1 cellular context compared by ENCODE assay signal in the genomic region with DNA sequence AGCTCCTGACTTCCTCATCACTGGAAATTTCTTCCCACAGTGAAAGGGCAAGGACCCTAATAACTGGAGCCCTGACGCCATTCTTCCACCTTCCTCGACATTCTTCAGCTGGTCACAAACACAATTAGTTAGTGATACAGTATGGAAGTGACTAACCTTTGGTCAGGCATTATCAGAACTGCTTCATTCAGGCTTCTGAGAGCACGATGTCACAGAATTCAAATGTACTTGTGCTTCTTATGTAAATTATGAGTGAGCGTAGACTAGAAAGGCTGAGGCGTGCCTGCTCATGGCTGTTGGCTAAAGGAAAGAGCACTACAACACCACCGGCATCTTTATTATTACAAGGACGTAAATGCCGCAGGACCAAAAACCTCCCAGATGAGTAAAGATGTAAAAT.
TF ChIP-seq lines count a peak whose summit lies in the region.

No MANE protein-coding gene starts in this region.

TF ChIP-seq in GM23338, 12 proteins besides CTCF, POLR2A, EP300 and RAD21 (continued from another document):
- TF ChIP-seq, protein P1, sequence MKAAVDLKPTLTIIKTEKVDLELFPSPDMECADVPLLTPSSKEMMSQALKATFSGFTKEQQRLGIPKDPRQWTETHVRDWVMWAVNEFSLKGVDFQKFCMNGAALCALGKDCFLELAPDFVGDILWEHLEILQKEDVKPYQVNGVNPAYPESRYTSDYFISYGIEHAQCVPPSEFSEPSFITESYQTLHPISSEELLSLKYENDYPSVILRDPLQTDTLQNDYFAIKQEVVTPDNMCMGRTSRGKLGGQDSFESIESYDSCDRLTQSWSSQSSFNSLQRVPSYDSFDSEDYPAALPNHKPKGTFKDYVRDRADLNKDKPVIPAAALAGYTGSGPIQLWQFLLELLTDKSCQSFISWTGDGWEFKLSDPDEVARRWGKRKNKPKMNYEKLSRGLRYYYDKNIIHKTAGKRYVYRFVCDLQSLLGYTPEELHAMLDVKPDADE (IDR thresholded peaks at IDR 0.05), result no peak
- TF ChIP-seq STAT1 (IDR thresholded peaks at IDR 0.05; ENCODE audit: unreplicated experiment) (no peak), POLR2AphosphoS5 (IDR thresholded peaks at IDR 0.05; ENCODE audit: low read depth) (no peak)
- TF ChIP-seq, protein P2, sequence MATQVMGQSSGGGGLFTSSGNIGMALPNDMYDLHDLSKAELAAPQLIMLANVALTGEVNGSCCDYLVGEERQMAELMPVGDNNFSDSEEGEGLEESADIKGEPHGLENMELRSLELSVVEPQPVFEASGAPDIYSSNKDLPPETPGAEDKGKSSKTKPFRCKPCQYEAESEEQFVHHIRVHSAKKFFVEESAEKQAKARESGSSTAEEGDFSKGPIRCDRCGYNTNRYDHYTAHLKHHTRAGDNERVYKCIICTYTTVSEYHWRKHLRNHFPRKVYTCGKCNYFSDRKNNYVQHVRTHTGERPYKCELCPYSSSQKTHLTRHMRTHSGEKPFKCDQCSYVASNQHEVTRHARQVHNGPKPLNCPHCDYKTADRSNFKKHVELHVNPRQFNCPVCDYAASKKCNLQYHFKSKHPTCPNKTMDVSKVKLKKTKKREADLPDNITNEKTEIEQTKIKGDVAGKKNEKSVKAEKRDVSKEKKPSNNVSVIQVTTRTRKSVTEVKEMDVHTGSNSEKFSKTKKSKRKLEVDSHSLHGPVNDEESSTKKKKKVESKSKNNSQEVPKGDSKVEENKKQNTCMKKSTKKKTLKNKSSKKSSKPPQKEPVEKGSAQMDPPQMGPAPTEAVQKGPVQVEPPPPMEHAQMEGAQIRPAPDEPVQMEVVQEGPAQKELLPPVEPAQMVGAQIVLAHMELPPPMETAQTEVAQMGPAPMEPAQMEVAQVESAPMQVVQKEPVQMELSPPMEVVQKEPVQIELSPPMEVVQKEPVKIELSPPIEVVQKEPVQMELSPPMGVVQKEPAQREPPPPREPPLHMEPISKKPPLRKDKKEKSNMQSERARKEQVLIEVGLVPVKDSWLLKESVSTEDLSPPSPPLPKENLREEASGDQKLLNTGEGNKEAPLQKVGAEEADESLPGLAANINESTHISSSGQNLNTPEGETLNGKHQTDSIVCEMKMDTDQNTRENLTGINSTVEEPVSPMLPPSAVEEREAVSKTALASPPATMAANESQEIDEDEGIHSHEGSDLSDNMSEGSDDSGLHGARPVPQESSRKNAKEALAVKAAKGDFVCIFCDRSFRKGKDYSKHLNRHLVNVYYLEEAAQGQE (IDR thresholded peaks at IDR 0.05; ENCODE audit: unreplicated experiment), result no peak
